ENCODE assay signal across 10 cellular contexts in the genomic region with DNA sequence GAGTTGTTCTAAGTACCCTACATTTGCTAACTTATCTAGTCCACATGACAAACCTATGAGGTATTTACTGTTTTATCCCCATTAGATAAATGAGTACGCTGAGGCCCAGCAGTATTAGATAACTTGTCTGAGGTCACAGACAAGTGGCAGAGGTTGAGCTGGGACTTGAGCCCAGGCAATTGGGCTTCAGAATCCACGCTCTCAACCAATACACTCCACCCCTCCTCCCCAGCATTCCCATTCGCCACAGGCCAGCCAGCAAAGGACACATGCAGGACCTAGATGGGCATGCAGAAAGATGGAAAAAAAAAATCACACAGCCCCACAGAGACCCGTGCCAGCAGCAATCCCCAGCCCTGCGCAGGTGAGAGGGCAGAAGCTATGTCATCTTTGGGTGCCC. TPM values are rescaled to one million over a fixed set of nuclear protein-coding genes. Genes with fewer than 3 reads are reported as not detected.
DNase-seq lines count a peak whose midpoint lies in the region; ATAC-seq and TF ChIP-seq lines count a peak whose summit lies in the region.
"Had no signal": no experiment of that assay in that cellular context is flagged by ENCODE, and none has a peak within 500 bp of the region (broad histone marks: within the 10 kb centered on the region; RNA-seq: fewer than 3 reads in every experiment).

No MANE protein-coding gene starts in this region.

- H3K27ac ChIP-seq in effector memory CD4-positive, alpha-beta T cell (ENCODE audit: insufficient read depth, low read length, poor library complexity, severe bottlenecking) = peak overlapping the region; percentile 98

- H3K4me3 ChIP-seq in effector memory CD4-positive, alpha-beta T cell (ENCODE audit: insufficient read depth, low read depth, low read length, poor library complexity, severe bottlenecking) = peak overlapping the region; percentile 50

- H3K36me3 ChIP-seq in effector memory CD4-positive, alpha-beta T cell (ENCODE audit: control insufficient read depth, insufficient read depth, low read length) = peaks cover 14% of the 10 kb centered on the region
- H3K36me3 ChIP-seq: BE2C had no signal

- DNase-seq in Right ventricle myocardium inferior (ENCODE audit: missing footprints) (no peak), cardiac septum (ENCODE audit: low spot score) (no peak), nephron progenitor cell (no peak), KG1 (lab: John Stamatoyannopoulos, UW) (no peak), ACHN (no peak), NCI-H2029 (lab: John Stamatoyannopoulos, UW) (no peak)
- DNase-seq in effector memory CD4-positive, alpha-beta T cell = no peak
- DNase-seq: BE2C, NCI-H1694 had no signal

- peaks cover 12% of the 10 kb centered on the region for H3K36me3 Mint-ChIP-seq in nephron progenitor cell (ENCODE audit: low read depth)

- peak overlapping the region; percentile 52 for H3K27ac Mint-ChIP-seq in nephron progenitor cell

- peaks cover 97% of the 10 kb centered on the region for H3K4me1 ChIP-seq in effector memory CD4-positive, alpha-beta T cell (ENCODE audit: control insufficient read depth, insufficient read depth, low read length, poor library complexity, severe bottlenecking)

- H3K9me3 Mint-ChIP-seq in nephron progenitor cell = no peaks in the 10 kb centered on the region

- in situ Hi-C loops in ACHN (cut with HindIII; ENCODE audit: low pct_ligation_motif_present, low pct_unique_long_range_greater_than_20kb, low sequenced_read_pairs) = no loop called here

- H3K4me1 Mint-ChIP-seq in nephron progenitor cell = peaks cover 94% of the 10 kb centered on the region

- ATAC-seq in Right ventricle myocardium inferior (peak; percentile 33), GM19328 (IDR thresholded peaks at IDR 0.05; ENCODE audit: unreplicated experiment) (no peak)

- TF ChIP-seq CTCF in nephron progenitor cell (IDR thresholded peaks at IDR 0.05) = no peak

- H3K9me3 ChIP-seq in effector memory CD4-positive, alpha-beta T cell (ENCODE audit: control insufficient read depth, low read length) = no peaks in the 10 kb centered on the region
- H3K9me3 ChIP-seq: BE2C had no signal

- no peaks in the 10 kb centered on the region for H3K27me3 Mint-ChIP-seq in nephron progenitor cell (ENCODE audit: low read depth, poor library complexity)

- intact Hi-C loops in Right ventricle myocardium inferior (cut with DNase I) (no loop called here), cardiac septum (cut with DNase I) (no loop called here)

- H3K4me3 Mint-ChIP-seq in nephron progenitor cell = no peak overlapping the region

- no peaks in the 10 kb centered on the region for H3K27me3 ChIP-seq in effector memory CD4-positive, alpha-beta T cell (replicated peaks; ENCODE audit: control insufficient read depth, insufficient read depth, low read length, poor library complexity, severe bottlenecking)
- H3K27me3 ChIP-seq: BE2C had no signal

RNA-seq across cellular contexts. Expression of a gene that starts 12.4 kb away (rescaled TPM):
- total RNA-seq in Right ventricle myocardium inferior (38.8 TPM), cardiac septum (62.7 TPM)

RNA-seq across cellular contexts. Expression of a gene that starts 34.3 kb away (rescaled TPM):
- 23.2 TPM for total RNA-seq in Right ventricle myocardium inferior
- total RNA-seq in cardiac septum = 20.7 TPM

RNA-seq across cellular contexts. Expression of a gene that starts 48.7 kb away (rescaled TPM):
- total RNA-seq in Right ventricle myocardium inferior = 37.3 TPM
- total RNA-seq in cardiac septum = 26.3 TPM
